Comparison of ENCODE assay signal across 1 cellular context in the genomic region with DNA sequence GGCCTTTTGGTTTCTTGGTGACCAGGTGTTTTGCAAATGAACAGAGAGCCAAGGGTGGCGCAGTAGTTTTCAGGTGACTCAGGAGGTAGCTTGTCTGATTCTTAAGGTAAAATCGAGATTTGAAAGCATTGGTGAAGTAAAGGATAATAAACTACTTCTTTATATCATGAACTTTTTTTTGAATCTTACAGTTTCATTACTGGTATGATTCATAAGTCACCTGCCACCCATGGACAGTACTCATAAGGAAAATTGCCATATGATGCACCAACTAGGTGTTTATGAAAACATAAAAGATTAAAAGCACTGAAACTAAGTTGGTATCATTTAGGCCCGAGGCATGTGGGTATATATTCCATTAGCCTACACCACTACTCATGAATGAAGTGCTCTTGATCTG.
TF ChIP-seq lines count a peak whose summit lies in the region.

No MANE protein-coding gene starts in this region.

TF ChIP-seq in GM12878, 131 proteins besides CTCF, POLR2A, EP300 and RAD21 (continued from another document):
- TF ChIP-seq MTA3 (IDR thresholded peaks at IDR 0.05; ENCODE audit: borderline replicate concordance, low read length) (peak; percentile 77; the same call in 1 of the 2 replicates), JUNB (IDR thresholded peaks at IDR 0.05) (peak; percentile 95), ZBTB40 (IDR thresholded peaks at IDR 0.05; ENCODE audit: borderline replicate concordance) (no peak), CHD2 (IDR thresholded peaks at IDR 0.05; ENCODE audit: borderline replicate concordance, low read depth, low read length) (no peak), CHD1 (IDR thresholded peaks at IDR 0.05; ENCODE audit: low read depth, low read length) (no peak), RELB (IDR thresholded peaks at IDR 0.05; ENCODE audit: low read depth) (no peak)
